ENCODE assay signal across 28 cellular contexts in the genomic region with DNA sequence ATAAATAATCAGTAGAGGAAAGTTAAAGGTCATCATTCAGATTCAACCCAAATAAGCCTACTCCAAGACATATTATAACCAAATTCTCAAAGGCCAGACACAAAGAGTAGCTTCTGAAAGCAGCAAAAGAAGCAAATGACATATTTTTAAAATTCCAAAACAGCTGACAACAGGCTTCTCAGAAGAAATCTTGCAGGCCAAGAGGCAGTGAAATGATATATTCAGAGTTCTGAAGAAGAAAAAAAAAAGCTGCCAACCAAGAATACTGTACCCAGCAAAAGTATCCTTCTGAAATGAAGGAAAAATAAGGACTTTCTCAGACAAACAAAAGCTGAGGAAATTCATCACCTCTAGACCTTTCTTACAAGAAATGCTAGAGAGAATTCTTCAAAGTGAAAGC.
"Had no signal": no experiment of that assay in that cellular context is flagged by ENCODE, and none has a peak within 500 bp of the region (broad histone marks: within the 10 kb centered on the region; RNA-seq: fewer than 3 reads in every experiment).

No MANE protein-coding gene starts in this region.

- H3K4me1 Mint-ChIP-seq: neural progenitor cell; stimulated activated effector memory CD8-positive, alpha-beta T cell treated with anti-CD3 and anti-CD28 coated beads, Interleukin-12 subunit alpha, Interleukin-12 subunit beta, amount 100 ng/mL, for 72 hours; stimulated activated naive B cell treated with anti-CD40 and anti-IgM and Interleukin-4, amounts not matched to agents 10 μg/mL and 1 μg/mL and 100 μg/mL, for 72 hours had no signal

- H3K4me1 ChIP-seq: neural progenitor cell, parathyroid adenoma, psoas muscle, right lobe of liver, sigmoid colon, stomach, thyroid gland, tibial nerve, upper lobe of left lung, vagina had no signal

- H3K4me2 ChIP-seq: neural progenitor cell had no signal

- DNase-seq: occipital lobe; ovary; posterior cingulate gyrus; psoas muscle; right cardiac atrium; right lobe of liver; sigmoid colon; small intestine; stimulated activated CD4-positive, alpha-beta T cell treated with anti-CD3 and anti-CD28 coated beads, Interleukin-15, amount 100 ng/mL, for 24 hours; stimulated activated CD4-positive, alpha-beta T cell treated with anti-CD3 and anti-CD28 coated beads, Interleukin-2, amount 100 ng/mL, for 24 hours; stimulated activated CD4-positive, alpha-beta T cell treated with anti-CD3 and anti-CD28 coated beads, Interleukin-2, amount 100 ng/mL, for 48 hours; stimulated activated CD4-positive, alpha-beta T cell treated with anti-CD3 and anti-CD28 coated beads, Interleukin-4, amount 100 ng/mL, for 24 hours; stimulated activated naive B cell treated with anti-CD40 and anti-IgM and Interleukin-4, amounts not matched to agents 10 μg/mL and 1 μg/mL and 100 μg/mL, for 72 hours; stimulated activated naive CD4-positive, alpha-beta T cell treated with Interleukin-2 at 50 U/mL for 16 hours; stomach; thyroid gland; trophoblast cell; upper lobe of left lung had no signal

- H3K9me3 ChIP-seq: ovary, thyroid gland, vagina had no signal

- H3K27me3 ChIP-seq: neural progenitor cell, ovary, right lobe of liver, sigmoid colon, stomach, thyroid gland, tibial nerve, upper lobe of left lung, vagina had no signal

- H3K79me2 ChIP-seq: parathyroid adenoma had no signal

- H3K27ac ChIP-seq: neural progenitor cell, ovary, parathyroid adenoma, psoas muscle, right lobe of liver, sigmoid colon, stomach, thoracic aorta, thyroid gland, tibial nerve, upper lobe of left lung, vagina had no signal

- H3K4me3 Mint-ChIP-seq: nephron; neural progenitor cell; stimulated activated effector memory CD8-positive, alpha-beta T cell treated with anti-CD3 and anti-CD28 coated beads, Interleukin-12 subunit alpha, Interleukin-12 subunit beta, amount 100 ng/mL, for 72 hours; stimulated activated naive B cell treated with anti-CD40 and anti-IgM and Interleukin-4, amounts not matched to agents 10 μg/mL and 1 μg/mL and 100 μg/mL, for 72 hours; stimulated activated naive CD8-positive, alpha-beta T cell treated with anti-CD3 and anti-CD28 coated beads, Interleukin-15, Interleukin-2, amounts not matched to agents 100 ng/mL and 50 ng/mL, for 24 hours had no signal

- H3K27me3 Mint-ChIP-seq: progenitor cell of endocrine pancreas; stimulated activated naive B cell treated with anti-CD40 and anti-IgM and Interleukin-4, amounts not matched to agents 10 μg/mL and 1 μg/mL and 100 μg/mL, for 72 hours; stimulated activated naive CD8-positive, alpha-beta T cell treated with anti-CD3 and anti-CD28 coated beads, Interleukin-15, Interleukin-2, amounts not matched to agents 100 ng/mL and 50 ng/mL, for 24 hours had no signal

- H3K36me3 Mint-ChIP-seq: stimulated activated effector memory CD8-positive, alpha-beta T cell treated with anti-CD3 and anti-CD28 coated beads, Interleukin-12 subunit alpha, Interleukin-12 subunit beta, amount 100 ng/mL, for 72 hours had no signal

- H3K27ac Mint-ChIP-seq: nephron; neural progenitor cell; progenitor cell of endocrine pancreas; stimulated activated effector memory CD8-positive, alpha-beta T cell treated with anti-CD3 and anti-CD28 coated beads, Interleukin-12 subunit alpha, Interleukin-12 subunit beta, amount 100 ng/mL, for 72 hours; stimulated activated naive B cell treated with anti-CD40 and anti-IgM and Interleukin-4, amounts not matched to agents 10 μg/mL and 1 μg/mL and 100 μg/mL, for 72 hours; stimulated activated naive CD8-positive, alpha-beta T cell treated with anti-CD3 and anti-CD28 coated beads, Interleukin-15, Interleukin-2, amounts not matched to agents 100 ng/mL and 50 ng/mL, for 24 hours had no signal

- H3K36me3 ChIP-seq: neural progenitor cell, ovary, right lobe of liver, sigmoid colon, stomach, thoracic aorta, thyroid gland, tibial nerve, upper lobe of left lung, vagina had no signal

- H3K4me3 ChIP-seq: neural progenitor cell, ovary, psoas muscle, right lobe of liver, sigmoid colon, stomach, thoracic aorta, thyroid gland, tibial nerve, upper lobe of left lung, vagina had no signal

- FAIRE-seq: small intestine, urothelium cell line had no signal

- H3K9ac ChIP-seq: neural progenitor cell, parathyroid adenoma had no signal
